Comparison of ENCODE assay signal across 8 cellular contexts in the genomic region with DNA sequence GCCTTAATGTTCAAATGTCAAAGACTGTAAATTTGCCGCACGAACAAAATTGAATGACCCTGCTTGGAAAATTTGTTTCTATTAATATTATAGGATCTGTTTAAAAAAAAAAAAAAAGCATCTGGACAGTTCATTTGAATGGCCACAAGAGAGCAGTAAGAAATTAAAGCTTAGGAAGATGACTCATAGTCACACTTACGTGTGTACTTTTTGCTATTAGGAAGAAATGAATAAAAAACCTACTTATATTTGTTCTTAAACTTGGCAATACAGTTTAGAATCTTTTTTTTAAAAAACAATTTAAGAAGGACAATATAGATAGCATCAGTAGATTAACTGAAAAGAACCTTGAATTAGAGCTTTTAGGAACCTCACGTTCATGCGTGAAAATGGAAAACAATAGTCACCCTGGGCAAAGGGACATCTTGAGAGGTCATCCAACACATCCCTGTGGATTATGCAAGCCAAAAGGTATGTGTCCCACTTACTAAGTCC.
DNase-seq lines count a peak whose midpoint lies in the region; ATAC-seq, FAIRE-seq and TF ChIP-seq lines count a peak whose summit lies in the region.

No MANE protein-coding gene starts in this region.

- TF ChIP-seq RAD21 in Ishikawa (IDR thresholded peaks at IDR 0.05; ENCODE audit: low read depth), result peak; percentile 54

- no peaks in the 10 kb centered on the region for H3K27me3 ChIP-seq in BJ (ENCODE audit: control insufficient read depth, insufficient read depth, low read length)

- peak; percentile 99 for FAIRE-seq in islet of Langerhans (lab: Jason Lieb, UNC)

- peak; percentile 28 for DNase-seq in BJ (ENCODE audit: low read depth)
- DNase-seq in amniotic epithelial cell (ENCODE audit: low read depth), result peak; percentile 73
- DNase-seq in omental fat pad (ENCODE audit: low spot score), result no peak

- TF ChIP-seq CTCF in BJ (IDR thresholded peaks at IDR 0.05; ENCODE audit: insufficient read depth, low read depth, low read length) (peak; percentile 59), omental fat pad (IDR thresholded peaks at IDR 0.05) (no peak)

- ATAC-seq in GM21526 (IDR thresholded peaks at IDR 0.05; ENCODE audit: low FRiP score, unreplicated experiment) (no peak), HG03280 (IDR thresholded peaks at IDR 0.05; ENCODE audit: unreplicated experiment) (no peak), omental fat pad (ENCODE audit: low FRiP score) (no peak), GM21360 (IDR thresholded peaks at IDR 0.05; ENCODE audit: unreplicated experiment) (no peak)

- H3K4me3 ChIP-seq in BJ (ENCODE audit: low read depth, low read length), result no peak overlapping the region

- H3K36me3 ChIP-seq in BJ (ENCODE audit: control insufficient read depth, insufficient read depth, low read length), result no peaks in the 10 kb centered on the region

- CTCF ChIA-PET in BJ (lab: Yijun Ruan, JAX), result interaction anchor here (0.7 to 2.1 kb wide), 18 partner anchors 8 to 628 kb away, joined by 3 to 7 read pairs (median 4); no protein-coding TSS in a partner anchor

- POLR2A ChIA-PET in BJ (lab: Charles Lee), result interaction anchor here (0.6 kb wide), 1 partner anchor 623 kb away, joined by 3 read pairs; no protein-coding TSS in a partner anchor

- no peak for TF ChIP-seq EP300 in Ishikawa (IDR thresholded peaks at IDR 0.05; ENCODE audit: borderline replicate concordance)

TF ChIP-seq in Ishikawa, 13 proteins besides CTCF, POLR2A, EP300 and RAD21:
- TF ChIP-seq YY1 (IDR thresholded peaks at IDR 0.05; ENCODE audit: low read depth) (no peak), TAF1 (IDR thresholded peaks at IDR 0.05; ENCODE audit: low read depth) (no peak), ZBTB7A (IDR thresholded peaks at IDR 0.05; ENCODE audit: low read depth) (no peak), TEAD4 (IDR thresholded peaks at IDR 0.05) (no peak)
